Comparison of ENCODE assay signal across 13 cellular contexts in the genomic region with DNA sequence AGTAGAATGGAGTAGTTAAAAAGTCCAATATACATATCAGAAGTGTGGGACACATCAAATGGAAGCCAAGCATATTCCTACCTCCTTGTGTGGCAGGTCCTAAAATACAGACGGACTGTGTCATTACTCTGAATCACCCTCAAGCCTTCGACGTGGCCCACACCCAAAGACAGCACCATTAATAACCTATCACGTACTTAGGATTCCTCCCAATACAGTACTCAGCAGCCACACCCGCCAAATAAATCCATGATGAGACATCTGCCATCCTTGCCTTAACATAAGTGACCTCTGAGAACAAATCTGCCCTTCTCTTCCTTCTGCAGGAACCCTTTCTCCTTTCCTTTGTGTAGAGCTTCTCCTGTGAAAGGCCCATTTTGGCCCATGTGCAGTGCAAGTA. TPM values are rescaled to one million over a fixed set of nuclear protein-coding genes. Genes with fewer than 3 reads are reported as not detected.
DNase-seq lines count a peak whose midpoint lies in the region; ATAC-seq, FAIRE-seq and TF ChIP-seq lines count a peak whose summit lies in the region.
"Had no signal": no experiment of that assay in that cellular context is flagged by ENCODE, and none has a peak within 500 bp of the region (broad histone marks: within the 10 kb centered on the region; RNA-seq: fewer than 3 reads in every experiment).

No MANE protein-coding gene starts in this region.

- intact Hi-C loops in heart left ventricle (cut with DNase I): loop anchor here in 1 of 10 donors (5.0 kb wide), 1 partner anchor 35 kb away; no protein-coding TSS in a partner anchor
- intact Hi-C loops in left ventricle myocardium inferior (cut with micrococcal nuclease): no loop called here

- TF ChIP-seq CTCF in heart left ventricle (IDR thresholded peaks at IDR 0.05): no peak
- no peak for TF ChIP-seq CTCF in left ventricle myocardium inferior (IDR thresholded peaks at IDR 0.05; ENCODE audit: borderline replicate concordance)
- no peak for TF ChIP-seq CTCF in astrocyte (IDR thresholded peaks at IDR 0.05; ENCODE audit: insufficient read depth, low read depth, low read length)
- TF ChIP-seq CTCF in hepatocyte (IDR thresholded peaks at IDR 0.05; ENCODE audit: poor library complexity): no peak

- H3K4me2 ChIP-seq in astrocyte (ENCODE audit: low read length) (peak overlapping the region; percentile 53), hepatocyte (no peak overlapping the region)

- no peaks in the 10 kb centered on the region for H3K27me3 Mint-ChIP-seq in astrocyte (ENCODE audit: low read depth, unreplicated experiment)
- H3K27me3 Mint-ChIP-seq: activated T-helper 17 cell treated with anti-CD3 and anti-CD28 coated beads, Interleukin-2, amount 50 U/mL, for 72 hours; B cell had no signal

- H3K27me3 ChIP-seq in heart left ventricle (no peaks in the 10 kb centered on the region), left ventricle myocardium inferior (ENCODE audit: low read depth) (no peaks in the 10 kb centered on the region), astrocyte (ENCODE audit: insufficient read depth, low read length) (no peaks in the 10 kb centered on the region), hepatocyte (no peaks in the 10 kb centered on the region)

- H3K4me3 ChIP-seq in heart left ventricle: no peak overlapping the region
- H3K4me3 ChIP-seq in left ventricle myocardium inferior: no peak overlapping the region
- H3K4me3 ChIP-seq in astrocyte (ENCODE audit: insufficient read depth, low read depth, low read length): no peak overlapping the region
- no peak overlapping the region for H3K4me3 ChIP-seq in hepatocyte

- H3K4me1 Mint-ChIP-seq in astrocyte (ENCODE audit: low read depth, unreplicated experiment): peaks cover 25% of the 10 kb centered on the region

- H3K4me1 ChIP-seq in heart left ventricle (peaks cover 0 to 37% (median 19%) of the 10 kb centered on the region in 12 donors), left ventricle myocardium inferior (peaks cover 40% of the 10 kb centered on the region), astrocyte (ENCODE audit: insufficient read depth, low read length) (peaks cover 29% of the 10 kb centered on the region), hepatocyte (ENCODE audit: insufficient read depth) (peaks cover 15% of the 10 kb centered on the region)

- H3K9me2 ChIP-seq in hepatocyte (replicated peaks; ENCODE audit: insufficient read depth): no peaks in the 10 kb centered on the region

- peak; percentile 81 for FAIRE-seq in astrocyte (lab: Jason Lieb, UNC)

- peaks cover 96% of the 10 kb centered on the region for H3K79me2 ChIP-seq in astrocyte (ENCODE audit: insufficient read depth, low read length)
- peaks cover 100% of the 10 kb centered on the region for H3K79me2 ChIP-seq in hepatocyte

- H3K9me3 ChIP-seq in heart left ventricle (peaks cover 0 to 12% (median 0%) of the 10 kb centered on the region in 12 donors), left ventricle myocardium inferior (replicated peaks) (peaks cover 11% of the 10 kb centered on the region), astrocyte (ENCODE audit: insufficient read depth, low read depth, low read length) (no peaks in the 10 kb centered on the region), hepatocyte (ENCODE audit: low read depth) (peaks cover 5% of the 10 kb centered on the region)

- no peak overlapping the region for H2AFZ ChIP-seq in astrocyte (ENCODE audit: low read depth, low read length)
- no peak overlapping the region for H2AFZ ChIP-seq in hepatocyte

- no peak for TF ChIP-seq POLR2A in heart left ventricle (IDR thresholded peaks at IDR 0.05)

- peak in 1 of 5 donors; percentile 47 for DNase-seq in heart left ventricle
- DNase-seq in left ventricle myocardium inferior: no peak
- DNase-seq in astrocyte (ENCODE audit: low read depth): peak; percentile 88
- peak; percentile 68 for DNase-seq in iris pigment epithelial cell (ENCODE audit: low read depth)
- no peak for DNase-seq in hippocampal formation (lab: John Stamatoyannopoulos, UW)
- DNase-seq in hepatocyte (ENCODE audit: low spot score): no peak
- DNase-seq: effector CD8-positive, alpha-beta T cell; NCI-H1048; WERI-Rb-1 had no signal

- ATAC-seq in heart left ventricle (peak in 3 of 4 donors; percentile 53 to 94 (median 88)), HG02885 (IDR thresholded peaks at IDR 0.05; ENCODE audit: poor library complexity, unreplicated experiment) (no peak), GM21390 (IDR thresholded peaks at IDR 0.05; ENCODE audit: unreplicated experiment) (no peak)
- ATAC-seq: activated T-helper 17 cell treated with anti-CD3 and anti-CD28 coated beads, Interleukin-2, amount 50 U/mL, for 72 hours had no signal

- H3K4me3 Mint-ChIP-seq in astrocyte (ENCODE audit: unreplicated experiment): no peak overlapping the region
- H3K4me3 Mint-ChIP-seq: activated T-helper 17 cell treated with anti-CD3 and anti-CD28 coated beads, Interleukin-2, amount 50 U/mL, for 72 hours; B cell had no signal

- peak overlapping the region in 3 of 12 donors; percentile 8 to 32 (median 23) for H3K27ac ChIP-seq in heart left ventricle
- H3K27ac ChIP-seq in left ventricle myocardium inferior (replicated peaks): no peak overlapping the region
- peak overlapping the region; percentile 49 for H3K27ac ChIP-seq in astrocyte (ENCODE audit: low read depth, low read length)
- no peak overlapping the region for H3K27ac ChIP-seq in hepatocyte
- H3K27ac ChIP-seq: WERI-Rb-1 had no signal

- H3K9ac ChIP-seq in astrocyte (ENCODE audit: low read length): peak overlapping the region; percentile 24

- no peaks in the 10 kb centered on the region for H3K36me3 ChIP-seq in heart left ventricle
- H3K36me3 ChIP-seq in left ventricle myocardium inferior: no peaks in the 10 kb centered on the region
- peaks cover 4% of the 10 kb centered on the region for H3K36me3 ChIP-seq in astrocyte (ENCODE audit: insufficient read depth, low read length)
- no peaks in the 10 kb centered on the region for H3K36me3 ChIP-seq in hepatocyte (replicated peaks; ENCODE audit: insufficient read depth, low read depth)

- WGBS in heart left ventricle, 4 donors: 40 to 67% (median 61%) methylated on average over 5 of the region's 5 CpGs
- WGBS in hepatocyte (ENCODE audit: low lambda C conversion rate, missing lambda C conversion rate): 88% methylated on average over 5 of the region's 5 CpGs

- peaks cover 11% of the 10 kb centered on the region for H3K36me3 Mint-ChIP-seq in astrocyte (ENCODE audit: low read depth, unreplicated experiment)

- H3K9me3 Mint-ChIP-seq in astrocyte (ENCODE audit: unreplicated experiment): peaks cover 2% of the 10 kb centered on the region
- H3K9me3 Mint-ChIP-seq: activated T-helper 17 cell treated with anti-CD3 and anti-CD28 coated beads, Interleukin-2, amount 50 U/mL, for 72 hours had no signal

- peaks cover 60% of the 10 kb centered on the region for H4K20me1 ChIP-seq in astrocyte (ENCODE audit: insufficient read depth, low read length)
- H4K20me1 ChIP-seq in hepatocyte (ENCODE audit: insufficient read depth, poor library complexity, severe bottlenecking): peaks cover 40% of the 10 kb centered on the region

- H3K27ac Mint-ChIP-seq in astrocyte (ENCODE audit: unreplicated experiment): peak overlapping the region; percentile 67
- H3K27ac Mint-ChIP-seq: activated T-helper 17 cell treated with anti-CD3 and anti-CD28 coated beads, Interleukin-2, amount 50 U/mL, for 72 hours; B cell had no signal

RNA-seq across cellular contexts. Expression of a gene that starts 38.8 kb away (rescaled TPM):
- 100 to 1,000 TPM in 3 of 9 donors, 10 to 100 TPM in 6; 79.4 to 125 (median 96.2) TPM for total RNA-seq in heart left ventricle
- polyA plus RNA-seq in heart left ventricle: 10 to 100 TPM; 19.4 to 55.2 TPM
- total RNA-seq in left ventricle myocardium inferior: 92.8 TPM
- total RNA-seq in astrocyte: 123 and 129 TPM in 2 replicates
- 52.6 and 78.8 TPM in 2 replicates for total RNA-seq in hepatocyte
- 51.3 and 65.1 TPM in 2 replicates for polyA plus RNA-seq in hepatocyte

Comparison
In these comparisons a context has a peak if more than half of its experiments do, and no peak if none do; other contexts are left out.
1. ATAC-seq: peak in heart left ventricle (3 of 4); none in HG02885 (single experiment) and GM21390 (single experiment).
2. DNase-seq: peak in astrocyte (single experiment) and iris pigment epithelial cell (single experiment); none in left ventricle myocardium inferior (single experiment), hippocampal formation (0 of 2) and hepatocyte (single experiment).